1 cellular context compared by ENCODE assay signal in the genomic region with DNA sequence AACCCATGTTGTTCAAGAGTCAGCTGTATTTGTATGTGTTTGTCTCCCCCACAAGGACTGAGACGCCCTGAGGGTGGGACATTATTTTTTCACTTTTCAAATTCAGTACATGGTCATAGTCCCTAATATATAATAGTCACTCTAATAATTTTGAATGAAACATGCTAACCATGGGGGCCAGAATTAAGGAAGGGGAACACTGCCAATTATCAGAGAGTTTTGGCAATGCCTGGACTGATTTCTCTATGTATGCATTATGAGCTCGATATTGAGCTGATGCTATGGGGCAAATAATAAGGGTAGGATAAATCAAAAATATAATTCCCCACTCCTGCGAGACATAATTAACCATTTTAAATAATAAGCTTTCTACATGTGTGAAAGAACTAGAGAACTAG.
TF ChIP-seq lines count a peak whose summit lies in the region.

No MANE protein-coding gene starts in this region.

TF ChIP-seq in HCT116, 20 proteins besides CTCF, POLR2A, EP300 and RAD21 (continued from another document):
- TF ChIP-seq, protein P1, sequence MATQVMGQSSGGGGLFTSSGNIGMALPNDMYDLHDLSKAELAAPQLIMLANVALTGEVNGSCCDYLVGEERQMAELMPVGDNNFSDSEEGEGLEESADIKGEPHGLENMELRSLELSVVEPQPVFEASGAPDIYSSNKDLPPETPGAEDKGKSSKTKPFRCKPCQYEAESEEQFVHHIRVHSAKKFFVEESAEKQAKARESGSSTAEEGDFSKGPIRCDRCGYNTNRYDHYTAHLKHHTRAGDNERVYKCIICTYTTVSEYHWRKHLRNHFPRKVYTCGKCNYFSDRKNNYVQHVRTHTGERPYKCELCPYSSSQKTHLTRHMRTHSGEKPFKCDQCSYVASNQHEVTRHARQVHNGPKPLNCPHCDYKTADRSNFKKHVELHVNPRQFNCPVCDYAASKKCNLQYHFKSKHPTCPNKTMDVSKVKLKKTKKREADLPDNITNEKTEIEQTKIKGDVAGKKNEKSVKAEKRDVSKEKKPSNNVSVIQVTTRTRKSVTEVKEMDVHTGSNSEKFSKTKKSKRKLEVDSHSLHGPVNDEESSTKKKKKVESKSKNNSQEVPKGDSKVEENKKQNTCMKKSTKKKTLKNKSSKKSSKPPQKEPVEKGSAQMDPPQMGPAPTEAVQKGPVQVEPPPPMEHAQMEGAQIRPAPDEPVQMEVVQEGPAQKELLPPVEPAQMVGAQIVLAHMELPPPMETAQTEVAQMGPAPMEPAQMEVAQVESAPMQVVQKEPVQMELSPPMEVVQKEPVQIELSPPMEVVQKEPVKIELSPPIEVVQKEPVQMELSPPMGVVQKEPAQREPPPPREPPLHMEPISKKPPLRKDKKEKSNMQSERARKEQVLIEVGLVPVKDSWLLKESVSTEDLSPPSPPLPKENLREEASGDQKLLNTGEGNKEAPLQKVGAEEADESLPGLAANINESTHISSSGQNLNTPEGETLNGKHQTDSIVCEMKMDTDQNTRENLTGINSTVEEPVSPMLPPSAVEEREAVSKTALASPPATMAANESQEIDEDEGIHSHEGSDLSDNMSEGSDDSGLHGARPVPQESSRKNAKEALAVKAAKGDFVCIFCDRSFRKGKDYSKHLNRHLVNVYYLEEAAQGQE (IDR thresholded peaks at IDR 0.05; ENCODE audit: low read depth): no peak
- TF ChIP-seq TCF7L2 (IDR thresholded peaks at IDR 0.05; ENCODE audit: borderline replicate concordance, extremely low read depth, insufficient read depth, insufficient read length) (no peak), YY1 (IDR thresholded peaks at IDR 0.05; ENCODE audit: extremely low read depth, insufficient replicate concordance, low read depth, low read length) (no peak), SIN3A (IDR thresholded peaks at IDR 0.05; ENCODE audit: low read depth) (no peak), CBX3 (IDR thresholded peaks at IDR 0.05; ENCODE audit: low read depth) (no peak), ZNF274 (IDR thresholded peaks at IDR 0.05; ENCODE audit: low read depth, low read length) (no peak)
